Comparison of ENCODE assay signal across 1 cellular context in genomic region chr11:70876685-70877084, GRCh38.
TF ChIP-seq lines count a peak whose summit lies in the region.

No MANE protein-coding gene starts in this region.

TF ChIP-seq in HepG2, 621 proteins besides CTCF, POLR2A, EP300 and RAD21 (continued from another document):
- TF ChIP-seq LRRFIP1 (CRISPR knock-in tag; conservative IDR thresholded peaks at IDR 0.05) (no peak), ZNF773 (CRISPR knock-in tag; IDR thresholded peaks at IDR 0.05; ENCODE audit: borderline replicate concordance) (no peak), ETV5 (CRISPR knock-in tag; IDR thresholded peaks at IDR 0.05; ENCODE audit: borderline replicate concordance) (no peak), RFXANK (CRISPR knock-in tag; IDR thresholded peaks at IDR 0.05) (no peak), AFF4 (CRISPR knock-in tag; IDR thresholded peaks at IDR 0.05) (no peak), SKI (IDR thresholded peaks at IDR 0.05; ENCODE audit: partially characterized antibody) (no peak)
- TF ChIP-seq, protein P1, sequence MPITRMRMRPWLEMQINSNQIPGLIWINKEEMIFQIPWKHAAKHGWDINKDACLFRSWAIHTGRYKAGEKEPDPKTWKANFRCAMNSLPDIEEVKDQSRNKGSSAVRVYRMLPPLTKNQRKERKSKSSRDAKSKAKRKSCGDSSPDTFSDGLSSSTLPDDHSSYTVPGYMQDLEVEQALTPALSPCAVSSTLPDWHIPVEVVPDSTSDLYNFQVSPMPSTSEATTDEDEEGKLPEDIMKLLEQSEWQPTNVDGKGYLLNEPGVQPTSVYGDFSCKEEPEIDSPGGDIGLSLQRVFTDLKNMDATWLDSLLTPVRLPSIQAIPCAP (CRISPR knock-in tag; IDR thresholded peaks at IDR 0.05; ENCODE audit: low read depth) = no peak
- TF ChIP-seq, protein P2, sequence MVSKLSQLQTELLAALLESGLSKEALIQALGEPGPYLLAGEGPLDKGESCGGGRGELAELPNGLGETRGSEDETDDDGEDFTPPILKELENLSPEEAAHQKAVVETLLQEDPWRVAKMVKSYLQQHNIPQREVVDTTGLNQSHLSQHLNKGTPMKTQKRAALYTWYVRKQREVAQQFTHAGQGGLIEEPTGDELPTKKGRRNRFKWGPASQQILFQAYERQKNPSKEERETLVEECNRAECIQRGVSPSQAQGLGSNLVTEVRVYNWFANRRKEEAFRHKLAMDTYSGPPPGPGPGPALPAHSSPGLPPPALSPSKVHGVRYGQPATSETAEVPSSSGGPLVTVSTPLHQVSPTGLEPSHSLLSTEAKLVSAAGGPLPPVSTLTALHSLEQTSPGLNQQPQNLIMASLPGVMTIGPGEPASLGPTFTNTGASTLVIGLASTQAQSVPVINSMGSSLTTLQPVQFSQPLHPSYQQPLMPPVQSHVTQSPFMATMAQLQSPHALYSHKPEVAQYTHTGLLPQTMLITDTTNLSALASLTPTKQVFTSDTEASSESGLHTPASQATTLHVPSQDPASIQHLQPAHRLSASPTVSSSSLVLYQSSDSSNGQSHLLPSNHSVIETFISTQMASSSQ (IDR thresholded peaks at IDR 0.05; ENCODE audit: low read depth) = no peak
- TF ChIP-seq, protein P2 (CRISPR knock-in tag; IDR thresholded peaks at IDR 0.05; ENCODE audit: borderline replicate concordance) = no peak
- TF ChIP-seq, protein P3, sequence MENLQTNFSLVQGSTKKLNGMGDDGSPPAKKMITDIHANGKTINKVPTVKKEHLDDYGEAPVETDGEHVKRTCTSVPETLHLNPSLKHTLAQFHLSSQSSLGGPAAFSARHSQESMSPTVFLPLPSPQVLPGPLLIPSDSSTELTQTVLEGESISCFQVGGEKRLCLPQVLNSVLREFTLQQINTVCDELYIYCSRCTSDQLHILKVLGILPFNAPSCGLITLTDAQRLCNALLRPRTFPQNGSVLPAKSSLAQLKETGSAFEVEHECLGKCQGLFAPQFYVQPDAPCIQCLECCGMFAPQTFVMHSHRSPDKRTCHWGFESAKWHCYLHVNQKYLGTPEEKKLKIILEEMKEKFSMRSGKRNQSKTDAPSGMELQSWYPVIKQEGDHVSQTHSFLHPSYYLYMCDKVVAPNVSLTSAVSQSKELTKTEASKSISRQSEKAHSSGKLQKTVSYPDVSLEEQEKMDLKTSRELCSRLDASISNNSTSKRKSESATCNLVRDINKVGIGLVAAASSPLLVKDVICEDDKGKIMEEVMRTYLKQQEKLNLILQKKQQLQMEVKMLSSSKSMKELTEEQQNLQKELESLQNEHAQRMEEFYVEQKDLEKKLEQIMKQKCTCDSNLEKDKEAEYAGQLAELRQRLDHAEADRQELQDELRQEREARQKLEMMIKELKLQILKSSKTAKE (CRISPR knock-in tag; IDR thresholded peaks at IDR 0.05; ENCODE audit: borderline replicate concordance) = no peak
